Comparison of ENCODE assay signal across 1 cellular context in the genomic region with DNA sequence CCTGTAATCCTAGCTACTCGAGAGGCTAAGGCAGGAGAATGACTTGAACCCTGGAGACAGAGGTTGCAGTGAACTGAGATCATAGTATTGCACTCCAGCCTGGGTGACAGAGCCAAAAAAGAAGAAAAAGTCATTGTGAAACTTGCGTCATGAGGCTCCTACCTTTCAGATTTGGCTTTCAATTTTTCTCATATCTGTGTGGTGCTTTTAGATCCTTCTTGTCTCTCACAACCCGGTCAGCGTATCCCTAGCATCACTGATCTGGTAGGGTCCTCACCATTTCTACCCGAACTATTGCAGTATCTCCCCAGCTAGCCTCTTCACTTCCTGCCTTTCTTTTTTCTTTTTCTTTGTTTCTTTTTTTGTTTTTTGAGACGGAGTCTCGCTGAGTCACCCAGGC.
TF ChIP-seq lines count a peak whose summit lies in the region.

No MANE protein-coding gene starts in this region.

TF ChIP-seq in H1, 55 proteins besides CTCF, POLR2A, EP300 and RAD21:
- TF ChIP-seq, protein P1, sequence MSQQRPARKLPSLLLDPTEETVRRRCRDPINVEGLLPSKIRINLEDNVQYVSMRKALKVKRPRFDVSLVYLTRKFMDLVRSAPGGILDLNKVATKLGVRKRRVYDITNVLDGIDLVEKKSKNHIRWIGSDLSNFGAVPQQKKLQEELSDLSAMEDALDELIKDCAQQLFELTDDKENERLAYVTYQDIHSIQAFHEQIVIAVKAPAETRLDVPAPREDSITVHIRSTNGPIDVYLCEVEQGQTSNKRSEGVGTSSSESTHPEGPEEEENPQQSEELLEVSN (IDR thresholded peaks at IDR 0.05) = no peak
- TF ChIP-seq BACH1 (IDR thresholded peaks at IDR 0.05; ENCODE audit: low read length) (no peak), SIX5 (IDR thresholded peaks at IDR 0.05; ENCODE audit: low read depth, low read length) (no peak), CREB1 (IDR thresholded peaks at IDR 0.05) (no peak), RFX5 (IDR thresholded peaks at IDR 0.05; ENCODE audit: borderline replicate concordance, low read depth, low read length) (no peak), RBBP5 (IDR thresholded peaks at IDR 0.05; ENCODE audit: borderline replicate concordance, low read depth, low read length) (no peak), CBX5 (IDR thresholded peaks at IDR 0.05; ENCODE audit: low read depth, low read length) (no peak), CHD1 (IDR thresholded peaks at IDR 0.05; ENCODE audit: low read depth, low read length) (no peak), JUND (IDR thresholded peaks at IDR 0.05; ENCODE audit: low read length) (no peak), CTBP2 (IDR thresholded peaks at IDR 0.05; ENCODE audit: borderline replicate concordance, insufficient read depth, insufficient read length, low read length) (no peak), YY1 (IDR thresholded peaks at IDR 0.05; ENCODE audit: low read depth, low read length) (no peak), ASH2L (IDR thresholded peaks at IDR 0.05; ENCODE audit: low read length) (no peak)
- TF ChIP-seq, protein P2, sequence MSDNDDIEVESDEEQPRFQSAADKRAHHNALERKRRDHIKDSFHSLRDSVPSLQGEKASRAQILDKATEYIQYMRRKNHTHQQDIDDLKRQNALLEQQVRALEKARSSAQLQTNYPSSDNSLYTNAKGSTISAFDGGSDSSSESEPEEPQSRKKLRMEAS (IDR thresholded peaks at IDR 0.05) = no peak
